In the genomic region with DNA sequence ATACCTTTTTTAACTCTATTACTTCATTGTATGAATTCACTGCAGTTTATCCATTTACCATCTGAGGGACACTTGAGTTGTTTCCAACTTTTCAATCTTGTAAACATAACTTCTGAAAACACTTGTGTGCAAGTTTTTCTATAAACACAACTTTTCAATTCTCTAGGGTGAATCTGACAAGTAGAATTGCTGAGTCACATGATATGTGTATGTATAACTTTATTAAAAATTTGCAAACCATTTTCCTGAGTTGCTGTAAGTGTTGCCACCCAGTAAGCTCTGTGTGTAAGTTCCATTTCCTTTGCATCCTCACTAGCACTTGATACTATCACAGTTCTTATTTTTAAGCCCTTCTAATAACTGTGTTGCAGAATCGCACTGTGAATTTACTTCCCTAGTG, we compare ENCODE assay signal across 1 cellular context.
TF ChIP-seq lines count a peak whose summit lies in the region.

No MANE protein-coding gene starts in this region.

TF ChIP-seq in K562, 482 proteins besides CTCF, POLR2A, EP300 and RAD21 (continued from another document):
- TF ChIP-seq, protein P1, sequence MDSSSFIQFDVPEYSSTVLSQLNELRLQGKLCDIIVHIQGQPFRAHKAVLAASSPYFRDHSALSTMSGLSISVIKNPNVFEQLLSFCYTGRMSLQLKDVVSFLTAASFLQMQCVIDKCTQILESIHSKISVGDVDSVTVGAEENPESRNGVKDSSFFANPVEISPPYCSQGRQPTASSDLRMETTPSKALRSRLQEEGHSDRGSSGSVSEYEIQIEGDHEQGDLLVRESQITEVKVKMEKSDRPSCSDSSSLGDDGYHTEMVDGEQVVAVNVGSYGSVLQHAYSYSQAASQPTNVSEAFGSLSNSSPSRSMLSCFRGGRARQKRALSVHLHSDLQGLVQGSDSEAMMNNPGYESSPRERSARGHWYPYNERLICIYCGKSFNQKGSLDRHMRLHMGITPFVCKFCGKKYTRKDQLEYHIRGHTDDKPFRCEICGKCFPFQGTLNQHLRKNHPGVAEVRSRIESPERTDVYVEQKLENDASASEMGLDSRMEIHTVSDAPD (CRISPR knock-in tag; IDR thresholded peaks at IDR 0.05): no peak
- TF ChIP-seq NFE2L1 (tag; IDR thresholded peaks at IDR 0.05; ENCODE audit: borderline replicate concordance, low read depth) (peak; percentile 15; the same call in 1 of the 2 replicates), MCM5 (IDR thresholded peaks at IDR 0.05; ENCODE audit: low read depth) (no peak), NONO (IDR thresholded peaks at IDR 0.05; ENCODE audit: low read depth in 2 of 2, low read length in 1 of 2) (no peak), ZNF316 (IDR thresholded peaks at IDR 0.05) (peak; percentile 66)
- TF ChIP-seq, protein P2, sequence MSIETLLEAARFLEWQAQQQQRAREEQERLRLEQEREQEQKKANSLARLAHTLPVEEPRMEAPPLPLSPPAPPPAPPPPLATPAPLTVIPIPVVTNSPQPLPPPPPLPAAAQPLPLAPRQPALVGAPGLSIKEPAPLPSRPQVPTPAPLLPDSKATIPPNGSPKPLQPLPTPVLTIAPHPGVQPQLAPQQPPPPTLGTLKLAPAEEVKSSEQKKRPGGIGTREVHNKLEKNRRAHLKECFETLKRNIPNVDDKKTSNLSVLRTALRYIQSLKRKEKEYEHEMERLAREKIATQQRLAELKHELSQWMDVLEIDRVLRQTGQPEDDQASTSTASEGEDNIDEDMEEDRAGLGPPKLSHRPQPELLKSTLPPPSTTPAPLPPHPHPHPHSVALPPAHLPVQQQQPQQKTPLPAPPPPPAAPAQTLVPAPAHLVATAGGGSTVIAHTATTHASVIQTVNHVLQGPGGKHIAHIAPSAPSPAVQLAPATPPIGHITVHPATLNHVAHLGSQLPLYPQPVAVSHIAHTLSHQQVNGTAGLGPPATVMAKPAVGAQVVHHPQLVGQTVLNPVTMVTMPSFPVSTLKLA (conservative IDR thresholded peaks at IDR 0.05): no peak
